In the genomic region with DNA sequence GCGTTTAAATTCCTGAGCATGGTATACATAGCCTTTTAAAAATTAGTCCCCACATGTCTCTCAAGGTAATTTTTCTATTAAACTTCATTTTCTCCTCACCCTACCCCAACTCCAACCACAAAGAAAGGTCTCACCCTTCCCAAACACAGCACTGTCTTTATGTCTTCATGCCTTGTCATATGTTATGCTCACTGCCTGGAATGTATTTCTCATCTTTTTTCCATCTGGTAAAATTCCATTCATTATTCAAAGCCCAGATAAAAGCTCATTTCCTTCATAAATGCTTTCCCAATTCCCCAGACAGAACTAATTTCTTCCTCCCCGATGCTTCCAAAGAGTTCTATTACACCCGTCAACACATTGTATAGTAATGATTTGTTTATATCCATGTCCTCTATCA, we compare ENCODE assay signal across 18 cellular contexts.
"Had no signal": no experiment of that assay in that cellular context is flagged by ENCODE, and none has a peak within 500 bp of the region (broad histone marks: within the 10 kb centered on the region; RNA-seq: fewer than 3 reads in every experiment).

No MANE protein-coding gene starts in this region.

- H3K9me3 Mint-ChIP-seq: activated naive CD4-positive, alpha-beta T cell treated with anti-CD3 and anti-CD28 coated beads, Interleukin-2, amount 50 U/mL, for 72 hours; activated T-cell treated with anti-CD3 and anti-CD28 coated beads, Interleukin-2, amount 50 U/mL, for 24 hours; naive thymus-derived CD4-positive, alpha-beta T cell had no signal

- H3K9me3 ChIP-seq: breast epithelium, esophagus muscularis mucosa, neutrophil, psoas muscle, transverse colon had no signal

- H3K27ac ChIP-seq: breast epithelium, esophagus muscularis mucosa, neutrophil, psoas muscle, transverse colon had no signal

- H3K4me1 ChIP-seq: breast epithelium, esophagus muscularis mucosa, psoas muscle had no signal

- H3K4me3 Mint-ChIP-seq: activated CD8-positive, alpha-beta memory T cell treated with anti-CD3 and anti-CD28 coated beads, Interleukin-2, amount 10 ng/mL, durations not matched to agents 7 days and 5 days; activated T-cell treated with anti-CD3 and anti-CD28 coated beads, Interleukin-2, amount 50 U/mL, for 24 hours; naive thymus-derived CD4-positive, alpha-beta T cell had no signal

- H3K27ac Mint-ChIP-seq: activated CD8-positive, alpha-beta memory T cell treated with anti-CD3 and anti-CD28 coated beads, Interleukin-2, amount 10 ng/mL, durations not matched to agents 7 days and 5 days; activated naive CD4-positive, alpha-beta T cell treated with anti-CD3 and anti-CD28 coated beads, Interleukin-2, amount 50 U/mL, for 72 hours; activated T-cell treated with anti-CD3 and anti-CD28 coated beads, Interleukin-2, amount 50 U/mL, for 24 hours; naive thymus-derived CD4-positive, alpha-beta T cell had no signal

- H3K4me1 Mint-ChIP-seq: activated CD8-positive, alpha-beta memory T cell treated with anti-CD3 and anti-CD28 coated beads, Interleukin-2, amount 10 ng/mL, durations not matched to agents 7 days and 5 days had no signal

- H3K36me3 ChIP-seq: breast epithelium, esophagus muscularis mucosa, neutrophil, transverse colon had no signal

- H3K27me3 ChIP-seq: breast epithelium, esophagus muscularis mucosa, transverse colon had no signal

- H3K36me3 Mint-ChIP-seq: activated CD8-positive, alpha-beta memory T cell treated with anti-CD3 and anti-CD28 coated beads, Interleukin-2, amount 10 ng/mL, durations not matched to agents 7 days and 5 days; activated naive CD4-positive, alpha-beta T cell treated with anti-CD3 and anti-CD28 coated beads, Interleukin-2, amount 50 U/mL, for 72 hours had no signal

- DNase-seq: activated CD4-positive, alpha-beta T cell treated with anti-CD3 and anti-CD28 coated beads, Interleukin-2, amount 50 U/mL, for 48 hours; activated CD4-positive, CD25-positive, alpha-beta regulatory T cell treated with anti-CD3 and anti-CD28 coated beads, Interleukin-2, amount 50 U/mL, for 72 hours; activated CD8-positive, alpha-beta memory T cell treated with anti-CD3 and anti-CD28 coated beads, Interleukin-2, amount 10 ng/mL, durations not matched to agents 7 days and 5 days; activated effector memory CD4-positive, alpha-beta T cell treated with Interleukin-2 at 50 U/mL for 16 hours; activated T-cell treated with anti-CD3 and anti-CD28 coated beads, Interleukin-2, amount 50 U/mL, for 24 hours; hypothalamus; left cardiac atrium; naive thymus-derived CD4-positive, alpha-beta T cell; psoas muscle; stimulated activated naive CD4-positive, alpha-beta T cell; substantia nigra; transverse colon had no signal

- H3K4me3 ChIP-seq: breast epithelium, esophagus muscularis mucosa, lung, psoas muscle, transverse colon had no signal

- H3K27me3 Mint-ChIP-seq: activated T-cell treated with anti-CD3 and anti-CD28 coated beads, Interleukin-2, amount 50 U/mL, for 24 hours had no signal

- ATAC-seq: activated CD8-positive, alpha-beta memory T cell treated with anti-CD3 and anti-CD28 coated beads, Interleukin-2, amount 10 ng/mL, durations not matched to agents 7 days and 5 days; activated naive CD4-positive, alpha-beta T cell treated with anti-CD3 and anti-CD28 coated beads, Interleukin-2, amount 50 U/mL, for 72 hours; left cardiac atrium; naive thymus-derived CD4-positive, alpha-beta T cell; psoas muscle; sciatic nerve had no signal
